Comparison of ENCODE assay signal across 15 cellular contexts in genomic region chr20:1291191-1291741, GRCh38. TPM values are rescaled to one million over a fixed set of nuclear protein-coding genes. Genes with fewer than 3 reads are reported as not detected.
DNase-seq lines count a peak whose midpoint lies in the region; ATAC-seq and TF ChIP-seq lines count a peak whose summit lies in the region.
"Had no signal": no experiment of that assay in that cellular context is flagged by ENCODE, and none has a peak within 500 bp of the region (broad histone marks: within the 10 kb centered on the region; RNA-seq: fewer than 3 reads in every experiment).

No MANE protein-coding gene starts in this region.

- no peaks in the 10 kb centered on the region for H3K27me3 ChIP-seq in CD8-positive, alpha-beta T cell (ENCODE audit: insufficient read depth, low read length)
- H3K27me3 ChIP-seq in SJCRH30 = no peaks in the 10 kb centered on the region
- H3K27me3 ChIP-seq: right lobe of liver had no signal

- no peak overlapping the region for H3K27ac ChIP-seq in CD8-positive, alpha-beta T cell (ENCODE audit: low read depth, low read length)
- peak overlapping the region; percentile 65 for H3K27ac ChIP-seq in SJCRH30
- H3K27ac ChIP-seq: right lobe of liver had no signal

- H3K27me3 Mint-ChIP-seq in CD8-positive, alpha-beta T cell (ENCODE audit: low read depth) = no peaks in the 10 kb centered on the region
- H3K27me3 Mint-ChIP-seq: central memory CD8-positive, alpha-beta T cell had no signal

- no peak overlapping the region for H3K4me3 ChIP-seq in CD8-positive, alpha-beta T cell (ENCODE audit: low read depth, low read length)
- no peak overlapping the region for H3K4me3 ChIP-seq in SJCRH30
- H3K4me3 ChIP-seq: right lobe of liver had no signal

- CTCF ChIA-PET in CD8-positive, alpha-beta T cell (lab: Charles Lee) = interaction anchor here (1.1 kb wide), 1 partner anchor 147 kb away, joined by 3 read pairs; no protein-coding TSS in a partner anchor

- H3K36me3 ChIP-seq in CD8-positive, alpha-beta T cell (ENCODE audit: insufficient read depth, low read length) = peaks cover 4% of the 10 kb centered on the region
- H3K36me3 ChIP-seq in SJCRH30 = no peaks in the 10 kb centered on the region
- H3K36me3 ChIP-seq: right lobe of liver had no signal

- DNase-seq in CD8-positive, alpha-beta T cell = no peak
- peak; percentile 94 to 95 for DNase-seq in SJCRH30
- DNase-seq in fibroblast of peridontal ligament (ENCODE audit: extremely low read depth) = peak; percentile 31
- DNase-seq in nucleus accumbens (lab: John Stamatoyannopoulos, UW) = peak in 30 of 56 donors; percentile 16 to 78 (median 38)
- DNase-seq: activated CD8-positive, alpha-beta T cell treated with anti-CD3 and anti-CD28 coated beads, Interleukin-2, amount 10 ng/mL, durations not matched to agents 7 days and 5 days; activated gamma-delta T cell treated with Interleukin-2 at 50 U/mL for 16 hours; NCI-H526; right lobe of liver had no signal

- no peak overlapping the region for H3K4me3 Mint-ChIP-seq in CD8-positive, alpha-beta T cell
- H3K4me3 Mint-ChIP-seq: activated CD8-positive, alpha-beta T cell treated with anti-CD3 and anti-CD28 coated beads, Interleukin-2, amount 10 ng/mL, durations not matched to agents 7 days and 5 days; central memory CD8-positive, alpha-beta T cell had no signal

- intact Hi-C loops in CD8-positive, alpha-beta T cell (cut with DNase I, micrococcal nuclease) = no loop called here

- POLR2A ChIA-PET in CD8-positive, alpha-beta T cell (lab: Charles Lee) = interaction anchor here (0.9 to 1.0 kb wide), 2 partner anchors 11 to 25 kb away, joined by 3 to 4 read pairs; partner anchors contain the start of gene SNPH

- H3K9me3 ChIP-seq in CD8-positive, alpha-beta T cell (ENCODE audit: low read length) = no peaks in the 10 kb centered on the region
- H3K9me3 ChIP-seq in SJCRH30 (replicated peaks) = no peaks in the 10 kb centered on the region
- H3K9me3 ChIP-seq: right lobe of liver had no signal

- no peak for ATAC-seq in CD8-positive, alpha-beta T cell
- ATAC-seq in GM19351 (IDR thresholded peaks at IDR 0.05; ENCODE audit: unreplicated experiment) (no peak), GM18858 (IDR thresholded peaks at IDR 0.05; ENCODE audit: unreplicated experiment) (no peak), HG03469 (IDR thresholded peaks at IDR 0.05; ENCODE audit: unreplicated experiment) (no peak), GM21737 (IDR thresholded peaks at IDR 0.05; ENCODE audit: unreplicated experiment) (no peak)
- ATAC-seq: activated CD8-positive, alpha-beta T cell treated with anti-CD3 and anti-CD28 coated beads, Interleukin-2, amount 10 ng/mL, durations not matched to agents 7 days and 5 days; esophagus mucosa; HCT116 had no signal

- no peak for TF ChIP-seq CTCF in CD8-positive, alpha-beta T cell (IDR thresholded peaks at IDR 0.05)

- H3K4me1 ChIP-seq in CD8-positive, alpha-beta T cell (ENCODE audit: insufficient read depth, low read length) = peaks cover 48% of the 10 kb centered on the region
- H3K4me1 ChIP-seq in SJCRH30 = peaks cover 29% of the 10 kb centered on the region
- H3K4me1 ChIP-seq: right lobe of liver had no signal

- peak overlapping the region; percentile 73 for H3K27ac Mint-ChIP-seq in CD8-positive, alpha-beta T cell
- H3K27ac Mint-ChIP-seq: activated CD8-positive, alpha-beta T cell treated with anti-CD3 and anti-CD28 coated beads, Interleukin-2, amount 10 ng/mL, durations not matched to agents 7 days and 5 days had no signal

- no peaks in the 10 kb centered on the region for H3K9me3 Mint-ChIP-seq in CD8-positive, alpha-beta T cell
- H3K9me3 Mint-ChIP-seq: central memory CD8-positive, alpha-beta T cell had no signal

- peaks cover 19% of the 10 kb centered on the region for H3K36me3 Mint-ChIP-seq in CD8-positive, alpha-beta T cell

- H3K4me1 Mint-ChIP-seq in CD8-positive, alpha-beta T cell (ENCODE audit: low read depth) = peaks cover 57% of the 10 kb centered on the region

RNA-seq across cellular contexts. Expression of gene SNPH, which starts 25.2 kb away (rescaled TPM):
- total RNA-seq in CD8-positive, alpha-beta T cell = 10 to 100 TPM; 13.6 to 14.4 TPM
- 2.9 and 3.0 TPM in 2 replicates for total RNA-seq in SJCRH30 (2014; rRNA removed; shearing (Covaris generic))

RNA-seq across cellular contexts. Expression of gene SDCBP2, which starts 37.7 kb away (rescaled TPM):
- 1 to 10 TPM; 1.2 TPM for total RNA-seq in CD8-positive, alpha-beta T cell
- 0.71 TPM in 2 replicates for total RNA-seq in SJCRH30 (2014; rRNA removed; shearing (Covaris generic))

Comparison
In these comparisons a context has a peak if more than half of its experiments do, and no peak if none do; other contexts are left out.
1. DNase-seq: peak in SJCRH30 (2 of 2), fibroblast of peridontal ligament (single experiment) and nucleus accumbens (30 of 56); none in CD8-positive, alpha-beta T cell (0 of 7).